In genomic region chr10:100742067-100742771, GRCh38 we compare ENCODE assay signal across 24 cellular contexts. TPM values are rescaled to one million over a fixed set of nuclear protein-coding genes. Genes with fewer than 3 reads are reported as not detected.
DNase-seq lines count a peak whose midpoint lies in the region; ATAC-seq, FAIRE-seq and TF ChIP-seq lines count a peak whose summit lies in the region.
"Had no signal": no experiment of that assay in that cellular context is flagged by ENCODE, and none has a peak within 500 bp of the region (broad histone marks: within the 10 kb centered on the region; RNA-seq: fewer than 3 reads in every experiment).

No MANE protein-coding gene starts in this region.

- peak overlapping the region; percentile 5 for H2AFZ ChIP-seq in mammary epithelial cell (ENCODE audit: low read depth, low read length)
- no peak overlapping the region for H2AFZ ChIP-seq in astrocyte (ENCODE audit: low read depth, low read length)

- TF ChIP-seq CTCF in mammary epithelial cell (conservative IDR thresholded peaks at IDR 0.05 in 1 of 2, IDR thresholded peaks at IDR 0.05 in 1 of 2; ENCODE audit: extremely low read depth in 1 of 2, insufficient read depth in 1 of 2, low read depth in 1 of 2, low read length in 2 of 2): no peak
- no peak for TF ChIP-seq CTCF in MCF 10A (IDR thresholded peaks at IDR 0.05; ENCODE audit: unreplicated experiment)
- no peak for TF ChIP-seq CTCF in astrocyte (IDR thresholded peaks at IDR 0.05; ENCODE audit: insufficient read depth, low read depth, low read length)
- no peak for TF ChIP-seq CTCF in kidney (IDR thresholded peaks at IDR 0.05; ENCODE audit: borderline replicate concordance, extremely low read depth, insufficient read depth)
- no peak for TF ChIP-seq CTCF in thoracic aorta (IDR thresholded peaks at IDR 0.05)

- WGBS in mammary epithelial cell (ENCODE audit: low coverage, missing lambda C conversion rate): 6% methylated on average over 12 of the region's 39 CpGs

- BruUV-seq in mammary epithelial cell (replicated peaks; lab: Mats Ljungman, UMichigan): no TSS peak
- BruUV-seq in MCF 10A (replicated peaks; lab: Mats Ljungman, UMichigan): no TSS peak

- H3K27ac Mint-ChIP-seq in MCF 10A (ENCODE audit: low read depth, unreplicated experiment) (no peak overlapping the region), astrocyte (ENCODE audit: unreplicated experiment) (peak overlapping the region; percentile 18)
- H3K27ac Mint-ChIP-seq in naive thymus-derived CD8-positive, alpha-beta T cell: no peak overlapping the region
- H3K27ac Mint-ChIP-seq: activated naive CD8-positive, alpha-beta T cell had no signal

- in situ Hi-C loops in mammary epithelial cell (cut with MboI; ENCODE audit: low sequenced_read_pairs in 2 of 2): loop anchor here in 1 of 2 donors (10.0 kb wide), 1 partner anchor 177 kb away; no protein-coding TSS in a partner anchor

- CTCF ChIA-PET in mammary epithelial cell (lab: Charles Lee; ENCODE audit: low non-redundant PET) (no interaction called here), MCF 10A (lab: Yijun Ruan, JAX) (interaction anchor here (0.6 to 2.1 kb wide), 10 partner anchors 10 to 289 kb away, joined by 3 to 6 read pairs (median 3); partner anchors contain the start of genes PDZD7 and SFXN3)

- H3K27ac ChIP-seq in mammary epithelial cell (ENCODE audit: insufficient read depth, low read depth, low read length) (no peak overlapping the region), astrocyte (ENCODE audit: low read depth, low read length) (no peak overlapping the region), kidney (ENCODE audit: low read depth in 2 of 2, low read length in 2 of 2) (peak overlapping the region; percentile 59 to 95), thoracic aorta (peak overlapping the region in 1 of 2 donors; percentile 13)
- H3K27ac ChIP-seq: left lung, right atrium auricular region, SK-N-MC had no signal

- ATAC-seq in thoracic aorta (ENCODE audit: insufficient number of reproducible peaks, low FRiP score, low read depth): no peak
- no peak for ATAC-seq in naive thymus-derived CD8-positive, alpha-beta T cell
- ATAC-seq: activated CD4-positive, CD25-positive, alpha-beta regulatory T cell treated with anti-CD3 and anti-CD28 coated beads, Interleukin-2, amount 50 U/mL, for 24 hours; left lung had no signal

- no peaks in the 10 kb centered on the region for H3K36me3 Mint-ChIP-seq in MCF 10A (ENCODE audit: insufficient read depth, unreplicated experiment)
- H3K36me3 Mint-ChIP-seq in astrocyte (ENCODE audit: low read depth, unreplicated experiment): peaks cover 3% of the 10 kb centered on the region
- peaks cover 0 to 2% (median 0%) of the 10 kb centered on the region in 3 donors for H3K36me3 Mint-ChIP-seq in naive thymus-derived CD8-positive, alpha-beta T cell
- H3K36me3 Mint-ChIP-seq: activated naive CD8-positive, alpha-beta T cell had no signal

- H3K4me1 ChIP-seq in mammary epithelial cell (ENCODE audit: insufficient read depth, low read length) (no peaks in the 10 kb centered on the region), astrocyte (ENCODE audit: insufficient read depth, low read length) (no peaks in the 10 kb centered on the region), kidney (ENCODE audit: control insufficient read depth in 1 of 2, insufficient read depth in 1 of 2, low read depth in 1 of 2, low read length in 2 of 2) (peaks cover 8 to 13% of the 10 kb centered on the region in 2 donors), thoracic aorta (ENCODE audit: control insufficient read depth in 1 of 2, low read depth in 2 of 2) (peaks cover 30 to 75% of the 10 kb centered on the region in 2 donors)

- H3K9me3 Mint-ChIP-seq in MCF 10A (ENCODE audit: unreplicated experiment): no peaks in the 10 kb centered on the region
- peaks cover 5% of the 10 kb centered on the region for H3K9me3 Mint-ChIP-seq in astrocyte (ENCODE audit: unreplicated experiment)
- H3K9me3 Mint-ChIP-seq in naive thymus-derived CD8-positive, alpha-beta T cell: no peaks in the 10 kb centered on the region

- no peaks in the 10 kb centered on the region for H4K20me1 ChIP-seq in mammary epithelial cell (ENCODE audit: insufficient read depth, low read length)
- peaks cover 18% of the 10 kb centered on the region for H4K20me1 ChIP-seq in astrocyte (ENCODE audit: insufficient read depth, low read length)

- H3K27me3 Mint-ChIP-seq in MCF 10A (ENCODE audit: insufficient read depth, unreplicated experiment) (peaks cover 95% of the 10 kb centered on the region), astrocyte (ENCODE audit: low read depth, unreplicated experiment) (peaks cover 87% of the 10 kb centered on the region)
- peaks cover 43 to 92% (median 72%) of the 10 kb centered on the region in 5 donors for H3K27me3 Mint-ChIP-seq in naive thymus-derived CD8-positive, alpha-beta T cell

- no peak overlapping the region for H3K4me3 ChIP-seq in mammary epithelial cell (replicated peaks in 1 of 3; ENCODE audit: insufficient read depth in 1 of 3, low read depth in 2 of 3, low read length in 3 of 3)
- no peak overlapping the region for H3K4me3 ChIP-seq in astrocyte (ENCODE audit: insufficient read depth, low read depth, low read length)
- H3K4me3 ChIP-seq in kidney (ENCODE audit: low read length in 2 of 2): peak overlapping the region in 1 of 2 donors; percentile 79
- H3K4me3 ChIP-seq in thoracic aorta: peak overlapping the region; percentile 11
- H3K4me3 ChIP-seq: left lung, right atrium auricular region, SK-N-MC had no signal

- no peaks in the 10 kb centered on the region for H3K9me3 ChIP-seq in mammary epithelial cell (replicated peaks; ENCODE audit: insufficient read depth, low read length)
- H3K9me3 ChIP-seq in astrocyte (ENCODE audit: insufficient read depth, low read depth, low read length): no peaks in the 10 kb centered on the region
- no peaks in the 10 kb centered on the region for H3K9me3 ChIP-seq in kidney (ENCODE audit: control insufficient read depth in 1 of 2, low read length in 2 of 2)
- no peaks in the 10 kb centered on the region for H3K9me3 ChIP-seq in thoracic aorta
- H3K9me3 ChIP-seq: left lung, right atrium auricular region had no signal

- H3K4me1 Mint-ChIP-seq in MCF 10A (ENCODE audit: insufficient read depth, unreplicated experiment): peaks cover 7% of the 10 kb centered on the region
- peaks cover 2% of the 10 kb centered on the region for H3K4me1 Mint-ChIP-seq in astrocyte (ENCODE audit: low read depth, unreplicated experiment)
- peaks cover 28 to 77% (median 50%) of the 10 kb centered on the region in 4 donors for H3K4me1 Mint-ChIP-seq in naive thymus-derived CD8-positive, alpha-beta T cell

- H3K9ac ChIP-seq in mammary epithelial cell (ENCODE audit: insufficient read depth, low read length) (no peak overlapping the region), astrocyte (ENCODE audit: low read length) (no peak overlapping the region), kidney (ENCODE audit: low read length in 2 of 2) (peak overlapping the region in 1 of 2 donors; percentile 76)

- POLR2A ChIA-PET in MCF 10A (lab: Yijun Ruan, JAX): interaction anchor here (0.7 kb wide), 1 partner anchor 308 kb away, joined by 3 read pairs; no protein-coding TSS in a partner anchor
- POLR2A ChIA-PET in naive thymus-derived CD8-positive, alpha-beta T cell (lab: Charles Lee): no interaction called here

- intact Hi-C loops in mammary epithelial cell (cut with micrococcal nuclease): loop anchor here (2.0 to 5.0 kb wide), 3 partner anchors 71 to 310 kb away; no protein-coding TSS in a partner anchor
- intact Hi-C loops in MCF 10A (cut with micrococcal nuclease): loop anchor here (5.0 to 10.0 kb wide), 2 partner anchors 67 to 135 kb away; no protein-coding TSS in a partner anchor
- intact Hi-C loops in kidney (cut with DNase I): no loop called here

- H3K79me2 ChIP-seq in mammary epithelial cell (ENCODE audit: insufficient read depth, low read length): no peaks in the 10 kb centered on the region
- H3K79me2 ChIP-seq in astrocyte (ENCODE audit: insufficient read depth, low read length): no peaks in the 10 kb centered on the region

- peak overlapping the region; percentile 5 for H3K4me2 ChIP-seq in mammary epithelial cell (ENCODE audit: insufficient read depth, low read depth, low read length)
- no peak overlapping the region for H3K4me2 ChIP-seq in astrocyte (ENCODE audit: low read length)

- H3K4me3 Mint-ChIP-seq in MCF 10A (ENCODE audit: unreplicated experiment) (no peak overlapping the region), astrocyte (ENCODE audit: unreplicated experiment) (no peak overlapping the region)
- H3K4me3 Mint-ChIP-seq in naive thymus-derived CD8-positive, alpha-beta T cell: peak overlapping the region in 1 of 10 donors; percentile 4
- H3K4me3 Mint-ChIP-seq: activated naive CD8-positive, alpha-beta T cell had no signal

- DNase-seq in mammary epithelial cell: no peak
- DNase-seq in MCF 10A (ENCODE audit: unreplicated experiment): no peak
- no peak for DNase-seq in astrocyte (ENCODE audit: low read depth)
- peak; percentile 72 for DNase-seq in kidney
- DNase-seq in thoracic aorta (ENCODE audit: low spot score): no peak
- no peak for DNase-seq in islet precursor cell
- DNase-seq in T-helper 2 cell: no peak
- DNase-seq in naive thymus-derived CD8-positive, alpha-beta T cell: no peak
- DNase-seq: activated CD8-positive, alpha-beta memory T cell treated with anti-CD3 and anti-CD28 coated beads for 24 hours; left lung; MM.1S; NCI-H2227 treated with DMSO at 0.1 percent for 48 hours; nucleus accumbens; stimulated activated CD4-positive, alpha-beta T cell treated with anti-CD3 and anti-CD28 coated beads, Interleukin-15, amount 100 ng/mL, for 24 hours; T-helper 9 cell had no signal

- H3K27me3 ChIP-seq in mammary epithelial cell (ENCODE audit: insufficient read depth, low read length) (peaks cover 92% of the 10 kb centered on the region), astrocyte (ENCODE audit: insufficient read depth, low read length) (peaks cover 86% of the 10 kb centered on the region), thoracic aorta (replicated peaks; ENCODE audit: insufficient read depth) (peaks cover 56% of the 10 kb centered on the region)

- dilution Hi-C loops in mammary epithelial cell (cut with HindIII; ENCODE audit: low sequenced_read_pairs): no loop called here

- FAIRE-seq in astrocyte (lab: Jason Lieb, UNC) (no peak), kidney (lab: Jason Lieb, UNC) (no peak)
- FAIRE-seq: GM18507 had no signal

- H3K36me3 ChIP-seq in mammary epithelial cell (ENCODE audit: insufficient read depth, low read length) (no peaks in the 10 kb centered on the region), astrocyte (ENCODE audit: insufficient read depth, low read length) (no peaks in the 10 kb centered on the region), kidney (ENCODE audit: control insufficient read depth in 1 of 2, insufficient read depth in 2 of 2, low read length in 2 of 2) (no peaks in the 10 kb centered on the region), thoracic aorta (no peaks in the 10 kb centered on the region)
- H3K36me3 ChIP-seq: left lung, right atrium auricular region had no signal

RNA-seq across cellular contexts. Expression of gene PAX2, which starts 3.2 kb away (rescaled TPM):
- total RNA-seq in mammary epithelial cell (not detected), MCF 10A (2022) (not detected in 2 replicates), astrocyte (0.23 and 0.60 TPM in 2 replicates), kidney (102 TPM), thoracic aorta (not detected)
- polyA plus RNA-seq in mammary epithelial cell (not detected), kidney (ENCODE audit: insufficient read depth, low read depth, low replicate concordance) (28.3 TPM)
- not detected for polyA minus RNA-seq in mammary epithelial cell
- not detected for total RNA-seq in naive thymus-derived CD8-positive, alpha-beta T cell
- not detected for polyA plus RNA-seq in naive thymus-derived CD8-positive, alpha-beta T cell
- total RNA-seq: A673, H4, left lung, right atrium auricular region, RPMI7951, temporal lobe had no signal

Comparison
In these comparisons a context has a peak if more than half of its experiments do, and no peak if none do; other contexts are left out.
1. H3K27ac ChIP-seq: peak in kidney (2 of 2); none in mammary epithelial cell (single experiment) and astrocyte (single experiment).
2. RNA of gene PAX2, which starts 3.2 kb away (total RNA-seq): 102 TPM in kidney (single experiment); 0.23 to 0.60 TPM in astrocyte, not detected in naive thymus-derived CD8-positive, alpha-beta T cell, not detected in mammary epithelial cell, not detected in MCF 10A and not detected in thoracic aorta; every median in the first group is over 10 times any median in the second.